Comparison of ENCODE assay signal across 15 cellular contexts in genomic region chr11:2462986-2463765, GRCh38. TPM values are rescaled to one million over a fixed set of nuclear protein-coding genes. Genes with fewer than 3 reads are reported as not detected.
DNase-seq lines count a peak whose midpoint lies in the region; ATAC-seq and TF ChIP-seq lines count a peak whose summit lies in the region.
"Had no signal": no experiment of that assay in that cellular context is flagged by ENCODE, and none has a peak within 500 bp of the region (broad histone marks: within the 10 kb centered on the region; RNA-seq: fewer than 3 reads in every experiment).

No MANE protein-coding gene starts in this region.

- TF ChIP-seq RAD21 in HCT116 (IDR thresholded peaks at IDR 0.05; ENCODE audit: low read depth) = no peak

- peak overlapping the region; percentile 78 for H3K4me2 ChIP-seq in HCT116 (ENCODE audit: low read length)

- TF ChIP-seq CTCF in HCT116 (IDR thresholded peaks at IDR 0.05 in 2 of 3, conservative IDR thresholded peaks at IDR 0.05 in 1 of 3; ENCODE audit: borderline replicate concordance in 1 of 3, insufficient read depth in 1 of 3, low read depth in 2 of 3, low read length in 2 of 3) = no peak
- TF ChIP-seq CTCF in coronary artery (IDR thresholded peaks at IDR 0.05) = no peak
- no peak for TF ChIP-seq CTCF in mucosa of descending colon (IDR thresholded peaks at IDR 0.05)
- no peak for TF ChIP-seq CTCF in chondrocyte (IDR thresholded peaks at IDR 0.05)

- ATAC-seq in HCT116 = peak; percentile 88
- ATAC-seq in mucosa of descending colon = peak; percentile 83

- H3K27me3 Mint-ChIP-seq in chondrocyte (ENCODE audit: low read depth) = peaks cover 17% of the 10 kb centered on the region

- H3K36me3 ChIP-seq in HCT116 (ENCODE audit: control insufficient read depth in 1 of 2, insufficient read depth in 2 of 2, low read length in 2 of 2) (no peaks in the 10 kb centered on the region), mucosa of descending colon (ENCODE audit: low read depth) (no peaks in the 10 kb centered on the region)
- H3K36me3 ChIP-seq: esophagus squamous epithelium, thoracic aorta had no signal

- H3K27me3 ChIP-seq in HCT116 (ENCODE audit: insufficient read depth, low read length) = no peaks in the 10 kb centered on the region
- H3K27me3 ChIP-seq: esophagus squamous epithelium had no signal

- H3K4me1 Mint-ChIP-seq in chondrocyte (ENCODE audit: low read depth) = no peaks in the 10 kb centered on the region

- no peaks in the 10 kb centered on the region for H4K20me1 ChIP-seq in HCT116 (ENCODE audit: insufficient read depth)

- no peaks in the 10 kb centered on the region for H3K36me3 Mint-ChIP-seq in chondrocyte (ENCODE audit: low read depth)
- H3K36me3 Mint-ChIP-seq: immature natural killer cell had no signal

- no peaks in the 10 kb centered on the region for H3K9me2 ChIP-seq in HCT116 (ENCODE audit: insufficient read depth)

- peak overlapping the region; percentile 41 for H3K27ac ChIP-seq in HCT116 (ENCODE audit: low read depth, low read length)
- H3K27ac ChIP-seq in coronary artery = no peak overlapping the region
- H3K27ac ChIP-seq in substantia nigra (ENCODE audit: low read depth, low read length, poor library complexity, severe bottlenecking) = no peak overlapping the region
- H3K27ac ChIP-seq: C4-2B, esophagus squamous epithelium, parathyroid adenoma, thoracic aorta had no signal

- intact Hi-C loops in HCT116 (cut with micrococcal nuclease) = no loop called here
- intact Hi-C loops in mucosa of descending colon (cut with DNase I, micrococcal nuclease) = no loop called here

- TF ChIP-seq POLR2A in HCT116 (IDR thresholded peaks at IDR 0.05; ENCODE audit: borderline replicate concordance, extremely low read depth, insufficient read depth, insufficient read length) = no peak

- H3K9me3 Mint-ChIP-seq in chondrocyte (ENCODE audit: low read depth) = no peaks in the 10 kb centered on the region
- H3K9me3 Mint-ChIP-seq: immature natural killer cell had no signal

- H3K79me2 ChIP-seq in HCT116 (ENCODE audit: insufficient read depth, low read length) = no peaks in the 10 kb centered on the region

- H3K4me3 Mint-ChIP-seq in chondrocyte (ENCODE audit: unreplicated experiment) = no peak overlapping the region
- H3K4me3 Mint-ChIP-seq: immature natural killer cell had no signal

- no peaks in the 10 kb centered on the region for H3K9me3 ChIP-seq in HCT116 (ENCODE audit: control insufficient read depth in 1 of 2, insufficient read depth in 1 of 2, low read depth in 1 of 2, low read length in 2 of 2)
- no peaks in the 10 kb centered on the region for H3K9me3 ChIP-seq in mucosa of descending colon
- H3K9me3 ChIP-seq: esophagus squamous epithelium, thoracic aorta had no signal

- no peak overlapping the region for H3K27ac Mint-ChIP-seq in chondrocyte (ENCODE audit: unreplicated experiment)
- H3K27ac Mint-ChIP-seq: immature natural killer cell had no signal

- BruUV-seq in HCT116 (replicated peaks; lab: Mats Ljungman, UMichigan) = no TSS peak

- DNase-seq in A172 (ENCODE audit: low spot score) (peak; percentile 14), HCT116 (ENCODE audit: low read depth, low spot score) (peak; percentile 45), coronary artery (ENCODE audit: low spot score) (peak; percentile 65), mucosa of descending colon (peak; percentile 87 to 90 (median 89)), DMS153 treated with DMSO at 0.1 percent for 48 hours (lab: John Stamatoyannopoulos, UW; ENCODE audit: unreplicated experiment) (no peak), EL (no peak), substantia nigra (lab: John Stamatoyannopoulos, UW) (no peak), chondrocyte (ENCODE audit: low spot score) (no peak)
- DNase-seq: esophagus squamous epithelium had no signal

- H3K9ac ChIP-seq in HCT116 (ENCODE audit: low read length) = peak overlapping the region; percentile 38
- H3K9ac ChIP-seq: parathyroid adenoma had no signal

- H3K4me1 ChIP-seq in HCT116 (ENCODE audit: control insufficient read depth in 1 of 2, insufficient read depth in 2 of 2, low read length in 2 of 2) = peaks cover 18 to 27% of the 10 kb centered on the region in 2 experiments
- peaks cover 42% of the 10 kb centered on the region for H3K4me1 ChIP-seq in mucosa of descending colon (ENCODE audit: low read depth)

- H3K4me3 ChIP-seq in HCT116 (replicated peaks in 1 of 2; ENCODE audit: low read depth in 1 of 2, low read length in 2 of 2) (peak overlapping the region in 1 of 2 experiments; percentile 48; a peak in 2 of 4 replicates), coronary artery (no peak overlapping the region), mucosa of descending colon (no peak overlapping the region)
- H3K4me3 ChIP-seq: esophagus squamous epithelium, thoracic aorta had no signal

- CTCF ChIA-PET in HCT116 (lab: Charles Lee) = no interaction called here

- POLR2A ChIA-PET in HCT116 (lab: Charles Lee) = no interaction called here

- no peak overlapping the region for H2AFZ ChIP-seq in HCT116 (ENCODE audit: low read depth, low read length, poor library complexity, severe bottlenecking)
- H2AFZ ChIP-seq: parathyroid adenoma had no signal

- RAD21 ChIA-PET in HCT116 (lab: Charles Lee; ENCODE audit: low non-redundant PET in 1 of 2, low total read pairs in 2 of 2, uncharacterized antibody in 2 of 2, unreplicated experiment in 2 of 2) = no interaction called here

TF ChIP-seq in HCT116, 20 proteins besides CTCF, POLR2A, EP300 and RAD21:
- TF ChIP-seq JUND (IDR thresholded peaks at IDR 0.05) = peak; percentile 55
- TF ChIP-seq FOSL1 (IDR thresholded peaks at IDR 0.05; ENCODE audit: low read depth) = peak; percentile 64
- no peak for TF ChIP-seq SIN3A (IDR thresholded peaks at IDR 0.05; ENCODE audit: low read depth)
- TF ChIP-seq TCF7L2 (IDR thresholded peaks at IDR 0.05; ENCODE audit: borderline replicate concordance, extremely low read depth, insufficient read depth, insufficient read length) = peak; percentile 96
- peak; percentile 46; the same call in 1 of the 2 replicates for TF ChIP-seq SP1 (IDR thresholded peaks at IDR 0.05; ENCODE audit: low read depth)

RNA-seq across cellular contexts. Expression of gene KCNQ1, which starts 18.4 kb away (rescaled TPM):
- 1.9 and 3.5 TPM in 2 replicates for total RNA-seq in A172 (2014; rRNA removed; shearing (Covaris generic))
- 10.7 TPM for total RNA-seq in HCT116 (2021; ENCODE audit: unreplicated experiment)
- polyA plus RNA-seq in HCT116 (2012) = 8.5 and 10.8 TPM in 2 replicates
- total RNA-seq in mucosa of descending colon = 10 to 100 TPM; 15.5 to 44.7 (median 37.4) TPM
- 0.41 TPM in 1 of 3 replicates, not detected in the others for total RNA-seq in chondrocyte
- total RNA-seq: LHCN-M2 had no signal

RNA-seq across cellular contexts. Expression of gene TRPM5, which starts 18.9 kb away (rescaled TPM):
- not detected in 2 replicates for total RNA-seq in A172 (2014; rRNA removed; shearing (Covaris generic))
- 0.07 TPM for total RNA-seq in HCT116 (2021; ENCODE audit: unreplicated experiment)
- not detected in 2 replicates for polyA plus RNA-seq in HCT116 (2012)
- total RNA-seq in mucosa of descending colon = 1 to 10 TPM; 2.2 to 3.7 (median 2.5) TPM
- not detected in 3 replicates for total RNA-seq in chondrocyte
- total RNA-seq: esophagus squamous epithelium, H4, LHCN-M2, thoracic aorta had no signal
- polyA plus RNA-seq: immature natural killer cell had no signal

Comparison
In these comparisons a context has a peak if more than half of its experiments do, and no peak if none do; other contexts are left out.
1. DNase-seq: peak in A172 (single experiment), HCT116 (single experiment), coronary artery (single experiment) and mucosa of descending colon (3 of 3); none in DMS153 treated with DMSO at 0.1 percent for 48 hours (single experiment), EL (single experiment), substantia nigra (0 of 49) and chondrocyte (single experiment).